ENCODE assay signal across 12 cellular contexts in genomic region chr3:66496731-66497130, GRCh38. TPM values are rescaled to one million over a fixed set of nuclear protein-coding genes. Genes with fewer than 3 reads are reported as not detected.
A peak's percentile ranks its signal among the peaks of the same experiment; 100 is the strongest.
DNase-seq lines count a peak whose midpoint lies in the region; ATAC-seq and TF ChIP-seq lines count a peak whose summit lies in the region.
"Had no signal": no experiment of that assay in that cellular context is flagged by ENCODE, and none has a peak within 500 bp of the region (broad histone marks: within the 10 kb centered on the region; RNA-seq: fewer than 3 reads in every experiment).

No MANE protein-coding gene starts in this region.

- peaks cover 0 to 60% (median 20%) of the 10 kb centered on the region in 11 experiments; a peak in 10 of 22 replicates for H4K20me1 ChIP-seq in BLaER1 treated with 17β-estradiol and CSF1 and Interleukin-3, amounts not matched to agents 10 nM and 100 nM

- no peak overlapping the region for H3K27ac Mint-ChIP-seq in Caco-2 (ENCODE audit: unreplicated experiment)
- peak overlapping the region in 2 of 10 donors; percentile 4 to 91 for H3K27ac Mint-ChIP-seq in naive thymus-derived CD8-positive, alpha-beta T cell
- H3K27ac Mint-ChIP-seq: IgD-negative memory B cell had no signal

- peaks cover 50 to 82% (median 80%) of the 10 kb centered on the region in 10 experiments for H3K4me1 ChIP-seq in BLaER1 treated with 17β-estradiol and CSF1 and Interleukin-3, amounts not matched to agents 10 nM and 100 nM
- peaks cover 63% of the 10 kb centered on the region for H3K4me1 ChIP-seq in Caco-2
- peaks cover 7 to 61% of the 10 kb centered on the region in 2 donors for H3K4me1 ChIP-seq in ascending aorta
- peaks cover 0 to 47% (median 7%) of the 10 kb centered on the region in 4 donors for H3K4me1 ChIP-seq in Peyer's patch

- TF ChIP-seq CTCF in Caco-2 (IDR thresholded peaks at IDR 0.05; ENCODE audit: insufficient read depth in 1 of 2, low read depth in 1 of 2, low read length in 1 of 2, severe bottlenecking in 1 of 2, unreplicated experiment in 1 of 2), result no peak
- TF ChIP-seq CTCF in ascending aorta (IDR thresholded peaks at IDR 0.05), result no peak
- no peak for TF ChIP-seq CTCF in Peyer's patch (IDR thresholded peaks at IDR 0.05)

- H3K9me3 Mint-ChIP-seq in Caco-2 (ENCODE audit: unreplicated experiment), result no peaks in the 10 kb centered on the region
- peaks cover 0 to 2% (median 0%) of the 10 kb centered on the region in 9 donors for H3K9me3 Mint-ChIP-seq in naive thymus-derived CD8-positive, alpha-beta T cell
- H3K9me3 Mint-ChIP-seq: IgD-negative memory B cell had no signal

- no peak for ATAC-seq in naive thymus-derived CD8-positive, alpha-beta T cell
- ATAC-seq in GM19351 (IDR thresholded peaks at IDR 0.05; ENCODE audit: unreplicated experiment), result no peak

- no peaks in the 10 kb centered on the region for H3K9me3 ChIP-seq in BLaER1 treated with 17β-estradiol and CSF1 and Interleukin-3, amounts not matched to agents 10 nM and 100 nM (replicated peaks in 1 of 11)
- H3K9me3 ChIP-seq in Caco-2 (no peaks in the 10 kb centered on the region), ascending aorta (no peaks in the 10 kb centered on the region), Peyer's patch (no peaks in the 10 kb centered on the region)

- H3K9ac ChIP-seq in BLaER1 treated with 17β-estradiol and CSF1 and Interleukin-3, amounts not matched to agents 10 nM and 100 nM, result peak overlapping the region in 5 of 11 experiments; percentile 91 to 96 (median 94); a peak in 9 of 22 replicates

- H3K27me3 Mint-ChIP-seq in Caco-2 (ENCODE audit: insufficient read depth, unreplicated experiment), result no peaks in the 10 kb centered on the region
- peaks cover 2 to 44% (median 5%) of the 10 kb centered on the region in 5 donors for H3K27me3 Mint-ChIP-seq in naive thymus-derived CD8-positive, alpha-beta T cell

- H3K4me2 ChIP-seq in BLaER1 treated with 17β-estradiol and CSF1 and Interleukin-3, amounts not matched to agents 10 nM and 100 nM, result peak overlapping the region; percentile 74 to 97 (median 93); a peak in 21 of 22 replicates

- H3K27ac ChIP-seq in BLaER1 treated with 17β-estradiol and CSF1 and Interleukin-3, amounts not matched to agents 10 nM and 100 nM, result peak overlapping the region in 4 of 11 experiments; percentile 20 to 91 (median 72); a peak in 6 of 22 replicates
- H3K27ac ChIP-seq in ascending aorta (peak overlapping the region; percentile 90 to 92), Peyer's patch (peak overlapping the region in 2 of 4 donors; percentile 44 to 88)

- CTCF ChIA-PET in Caco-2 (lab: Charles Lee), result no interaction called here

- peak overlapping the region in 5 of 10 experiments; percentile 7 to 100 (median 92); a peak in 7 of 20 replicates for H3K4me3 ChIP-seq in BLaER1 treated with 17β-estradiol and CSF1 and Interleukin-3, amounts not matched to agents 10 nM and 100 nM
- H3K4me3 ChIP-seq in Caco-2 (ENCODE audit: low read depth, low read length) (no peak overlapping the region), ascending aorta (peak overlapping the region in 1 of 2 donors; percentile 85), Peyer's patch (no peak overlapping the region)

- no TSS peak for BruUV-seq in Caco-2 (replicated peaks; lab: Mats Ljungman, UMichigan)

- TF ChIP-seq POLR2A in Peyer's patch (IDR thresholded peaks at IDR 0.05), result no peak

- peaks cover 0 to 5% (median 0%) of the 10 kb centered on the region in 11 experiments; a peak in 3 of 22 replicates for H3K36me3 ChIP-seq in BLaER1 treated with 17β-estradiol and CSF1 and Interleukin-3, amounts not matched to agents 10 nM and 100 nM
- H3K36me3 ChIP-seq in Caco-2 (ENCODE audit: control insufficient read depth, insufficient read depth, low read length), result no peaks in the 10 kb centered on the region; the same call in 1 of the 2 replicates
- H3K36me3 ChIP-seq in ascending aorta, result no peaks in the 10 kb centered on the region
- H3K36me3 ChIP-seq in Peyer's patch, result no peaks in the 10 kb centered on the region

- peaks cover 48% of the 10 kb centered on the region for H3K4me1 Mint-ChIP-seq in Caco-2 (ENCODE audit: low read depth, unreplicated experiment)
- peaks cover 26 to 83% (median 64%) of the 10 kb centered on the region in 4 donors for H3K4me1 Mint-ChIP-seq in naive thymus-derived CD8-positive, alpha-beta T cell

- peak overlapping the region; percentile 8 for H3K4me3 Mint-ChIP-seq in Caco-2 (ENCODE audit: unreplicated experiment)
- peak overlapping the region in 6 of 10 donors; percentile 8 to 57 (median 22) for H3K4me3 Mint-ChIP-seq in naive thymus-derived CD8-positive, alpha-beta T cell

- no peak for DNase-seq in Caco-2
- DNase-seq in ascending aorta (ENCODE audit: low spot score in 2 of 2), result no peak
- peak in 1 of 10 donors; percentile 11 for DNase-seq in naive thymus-derived CD8-positive, alpha-beta T cell
- no peak for DNase-seq in NCI-H146 (lab: John Stamatoyannopoulos, UW)
- no peak for DNase-seq in Peyer's patch
- DNase-seq: activated CD4-positive, CD25-positive, alpha-beta regulatory T cell treated with anti-CD3 and anti-CD28 coated beads, Interleukin-2, amount 50 U/mL, for 72 hours; Calu3; NCI-H2227 treated with DMSO at 0.1 percent for 48 hours; SHP77 treated with DMSO at 0.1 percent for 48 hours had no signal

- H3K36me3 Mint-ChIP-seq in Caco-2 (ENCODE audit: insufficient read depth, unreplicated experiment), result peaks cover 7% of the 10 kb centered on the region
- H3K36me3 Mint-ChIP-seq in naive thymus-derived CD8-positive, alpha-beta T cell, result peaks cover 0 to 2% (median 0%) of the 10 kb centered on the region in 3 donors

- intact Hi-C loops in Caco-2 (cut with micrococcal nuclease; ENCODE audit: unreplicated experiment) (no loop called here), ascending aorta (cut with DNase I) (no loop called here)

- H3K27me3 ChIP-seq in BLaER1 treated with 17β-estradiol and CSF1 and Interleukin-3, amounts not matched to agents 10 nM and 100 nM, result no peaks in the 10 kb centered on the region; a peak in 1 of 22 replicates
- H3K27me3 ChIP-seq in Caco-2 (replicated peaks; ENCODE audit: control insufficient read depth, insufficient read depth, low read length) (no peaks in the 10 kb centered on the region), ascending aorta (no peaks in the 10 kb centered on the region), Peyer's patch (no peaks in the 10 kb centered on the region)

- POLR2A ChIA-PET in Caco-2 (lab: Charles Lee), result no interaction called here
- POLR2A ChIA-PET in naive thymus-derived CD8-positive, alpha-beta T cell (lab: Charles Lee), result no interaction called here

RNA-seq across cellular contexts. Expression of gene LRIG1, which starts 4.1 kb away (rescaled TPM):
- total RNA-seq in Caco-2 (2022), result 43.4 and 47.0 TPM in 2 replicates
- total RNA-seq in ascending aorta, result 62.3 TPM
- 10 to 100 TPM; 11.1 to 11.7 TPM for total RNA-seq in naive thymus-derived CD8-positive, alpha-beta T cell
- polyA plus RNA-seq in naive thymus-derived CD8-positive, alpha-beta T cell, result 10 to 100 TPM in 1 of 3 donors, 1 to 10 TPM in 2; 4.9 to 13.0 (median 6.6) TPM
- total RNA-seq in Peyer's patch, result 10 to 100 TPM; 28.5 to 65.2 (median 59.2) TPM
